In the genomic region with DNA sequence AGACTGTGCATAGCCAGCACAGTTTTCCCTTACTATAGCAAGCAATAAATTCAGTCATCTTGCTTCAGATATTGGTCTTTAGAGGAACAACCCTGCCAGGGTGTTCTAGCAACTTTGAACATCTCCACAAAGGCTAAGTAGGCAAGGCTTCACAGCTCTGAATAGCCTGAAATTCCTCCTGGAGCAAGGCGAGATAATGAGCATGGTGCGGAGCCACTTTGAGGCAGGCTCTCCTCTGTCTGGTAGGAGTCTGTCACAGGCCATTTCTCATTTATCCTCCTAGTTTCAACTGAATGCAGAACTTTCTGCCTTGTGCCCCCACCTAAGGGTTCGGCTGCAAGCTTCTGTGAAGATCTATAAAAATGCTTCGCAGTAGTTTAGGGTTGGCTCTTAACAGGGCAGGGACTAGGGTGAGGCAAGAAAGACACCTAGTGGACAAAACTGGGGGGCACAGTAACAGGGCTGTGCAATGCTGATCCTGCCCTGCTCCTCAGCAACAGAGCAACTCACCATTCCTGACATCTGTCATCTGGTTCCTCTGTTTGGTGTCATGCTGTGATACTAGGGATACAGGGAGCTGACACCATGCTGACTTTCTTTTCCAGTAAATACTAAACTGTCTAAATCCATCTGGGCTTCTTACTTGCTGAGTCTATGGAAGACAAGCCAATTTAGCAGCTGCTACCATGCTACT, we compare ENCODE assay signal across 8 cellular contexts. TPM values are rescaled to one million over a fixed set of nuclear protein-coding genes. Genes with fewer than 3 reads are reported as not detected.
A peak's percentile ranks its signal among the peaks of the same experiment; 100 is the strongest.
DNase-seq lines count a peak whose midpoint lies in the region; ATAC-seq and TF ChIP-seq lines count a peak whose summit lies in the region.

No MANE protein-coding gene starts in this region.

- no peak overlapping the region for H3K4me3 ChIP-seq in fibroblast of pulmonary artery (replicated peaks; ENCODE audit: low read depth, low read length)

- DNase-seq in EH (ENCODE audit: low read depth) (peak; percentile 55), HT-29 (ENCODE audit: low spot score) (peak; percentile 73), OCI-M1 (lab: John Stamatoyannopoulos, UW) (peak; percentile 58), fibroblast of pulmonary artery (ENCODE audit: low read depth) (peak; percentile 45)
- DNase-seq in stimulated activated effector memory CD8-positive, alpha-beta T cell treated with anti-CD3 and anti-CD28 coated beads, Interleukin-12 subunit alpha, Interleukin-12 subunit beta, amount 100 ng/mL, for 72 hours (ENCODE audit: low spot score in 2 of 2), result no peak

- no peak overlapping the region for H3K27ac Mint-ChIP-seq in stimulated activated effector memory CD8-positive, alpha-beta T cell treated with anti-CD3 and anti-CD28 coated beads, Interleukin-12 subunit alpha, Interleukin-12 subunit beta, amount 100 ng/mL, for 72 hours

- H3K4me3 Mint-ChIP-seq in stimulated activated effector memory CD8-positive, alpha-beta T cell treated with anti-CD3 and anti-CD28 coated beads, Interleukin-12 subunit alpha, Interleukin-12 subunit beta, amount 100 ng/mL, for 72 hours, result no peak overlapping the region

- ATAC-seq in stimulated activated effector memory CD8-positive, alpha-beta T cell treated with anti-CD3 and anti-CD28 coated beads, Interleukin-12 subunit alpha, Interleukin-12 subunit beta, amount 100 ng/mL, for 72 hours, result peak; percentile 73
- ATAC-seq in GM19467 (IDR thresholded peaks at IDR 0.05; ENCODE audit: unreplicated experiment) (no peak), GM21825 (IDR thresholded peaks at IDR 0.05; ENCODE audit: unreplicated experiment) (no peak), GM21515 (IDR thresholded peaks at IDR 0.05; ENCODE audit: unreplicated experiment) (no peak)

- H3K4me1 Mint-ChIP-seq in stimulated activated effector memory CD8-positive, alpha-beta T cell treated with anti-CD3 and anti-CD28 coated beads, Interleukin-12 subunit alpha, Interleukin-12 subunit beta, amount 100 ng/mL, for 72 hours, result no peaks in the 10 kb centered on the region

- peak; percentile 62 for TF ChIP-seq CTCF in fibroblast of pulmonary artery (IDR thresholded peaks at IDR 0.05; ENCODE audit: low read length, missing control alignments)

- no peaks in the 10 kb centered on the region for H3K36me3 Mint-ChIP-seq in stimulated activated effector memory CD8-positive, alpha-beta T cell treated with anti-CD3 and anti-CD28 coated beads, Interleukin-12 subunit alpha, Interleukin-12 subunit beta, amount 100 ng/mL, for 72 hours

- no peaks in the 10 kb centered on the region for H3K9me3 Mint-ChIP-seq in stimulated activated effector memory CD8-positive, alpha-beta T cell treated with anti-CD3 and anti-CD28 coated beads, Interleukin-12 subunit alpha, Interleukin-12 subunit beta, amount 100 ng/mL, for 72 hours

RNA-seq across cellular contexts. Expression of a gene that starts 16.6 kb away (rescaled TPM):
- total RNA-seq in HT-29 (2014; rRNA removed; shearing (Covaris generic)), result 2.3 and 3.7 TPM in 2 replicates

Comparison
In these comparisons a context has a peak if more than half of its experiments do, and no peak if none do; other contexts are left out.
1. DNase-seq: peak in EH (single experiment), HT-29 (single experiment), OCI-M1 (single experiment) and fibroblast of pulmonary artery (single experiment); none in stimulated activated effector memory CD8-positive, alpha-beta T cell treated with anti-CD3 and anti-CD28 coated beads, Interleukin-12 subunit alpha, Interleukin-12 subunit beta, amount 100 ng/mL, for 72 hours (0 of 2).